8 cellular contexts compared by ENCODE assay signal in the genomic region with DNA sequence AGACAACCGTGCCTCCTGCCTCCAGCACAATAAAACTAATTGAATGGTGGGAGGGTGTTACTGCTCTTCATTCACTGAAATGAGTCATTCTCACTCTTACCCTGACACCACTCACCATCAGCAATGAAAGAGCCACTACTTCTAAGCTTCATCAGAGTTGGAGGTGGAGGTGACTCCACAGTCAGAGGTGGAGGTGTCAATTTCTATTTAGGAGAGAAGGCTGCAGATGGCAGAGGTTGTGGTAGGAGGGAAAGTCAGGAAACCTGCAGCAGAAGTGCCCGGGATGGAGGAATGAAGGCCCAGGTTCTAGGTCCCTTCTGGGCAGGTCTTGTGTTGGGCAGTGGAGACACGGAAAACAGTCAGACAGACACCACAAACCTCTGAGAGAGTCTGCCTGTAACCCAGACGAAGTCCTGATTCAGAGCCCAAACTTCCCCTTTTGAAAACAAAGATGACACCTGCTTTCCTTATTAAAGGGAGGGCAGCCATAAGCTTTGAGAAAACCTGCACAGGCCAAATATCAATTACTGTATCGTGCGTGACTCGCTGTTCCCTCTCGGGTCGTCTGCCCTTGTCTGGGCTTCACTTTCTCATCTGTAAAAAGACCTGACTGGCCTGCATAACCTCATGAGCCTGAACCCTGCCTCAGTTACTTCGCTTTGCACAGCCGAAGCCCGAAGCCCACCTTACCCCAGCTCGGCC. TPM values are rescaled to one million over a fixed set of nuclear protein-coding genes. Genes with fewer than 3 reads are reported as not detected.
A peak's percentile ranks its signal among the peaks of the same experiment; 100 is the strongest.
DNase-seq lines count a peak whose midpoint lies in the region; ATAC-seq and TF ChIP-seq lines count a peak whose summit lies in the region.

No MANE protein-coding gene starts in this region.

- no peaks in the 10 kb centered on the region for H3K27me3 ChIP-seq in dorsolateral prefrontal cortex

- peak overlapping the region; percentile 93 for H3K4me3 Mint-ChIP-seq in activated CD4-positive, alpha-beta T cell treated with anti-CD3 and anti-CD28 coated beads, Interleukin-2, amount 10 ng/mL, durations not matched to agents 24 days and 14 days
- H3K4me3 Mint-ChIP-seq in natural killer cell: peak overlapping the region; percentile 93

- intact Hi-C loops in activated CD4-positive, alpha-beta T cell treated with anti-CD3 and anti-CD28 coated beads, Interleukin-2, amount 10 ng/mL, durations not matched to agents 24 days and 14 days (cut with micrococcal nuclease): loop anchor here (5.0 to 10.0 kb wide), 4 partner anchors 81 to 543 kb away; a partner anchor contains a TSS
- intact Hi-C loops in dorsolateral prefrontal cortex (cut with DNase I): loop anchor here (5.0 to 10.0 kb wide), 2 partner anchors 226 to 683 kb away; no protein-coding TSS in a partner anchor
- intact Hi-C loops in natural killer cell (cut with micrococcal nuclease): loop anchor here (5.0 kb wide), 1 partner anchor 356 kb away; a partner anchor contains a TSS

- peak overlapping the region; percentile 92 for H3K27ac Mint-ChIP-seq in activated CD4-positive, alpha-beta T cell treated with anti-CD3 and anti-CD28 coated beads, Interleukin-2, amount 10 ng/mL, durations not matched to agents 24 days and 14 days
- peak overlapping the region; percentile 79 to 87 for H3K27ac Mint-ChIP-seq in natural killer cell

- H3K27me3 Mint-ChIP-seq in activated CD4-positive, alpha-beta T cell treated with anti-CD3 and anti-CD28 coated beads, Interleukin-2, amount 10 ng/mL, durations not matched to agents 24 days and 14 days: no peaks in the 10 kb centered on the region
- H3K27me3 Mint-ChIP-seq in natural killer cell (ENCODE audit: low read depth in 2 of 2): no peaks in the 10 kb centered on the region

- TF ChIP-seq CTCF in dorsolateral prefrontal cortex (IDR thresholded peaks at IDR 0.05 in 54 of 56, conservative IDR thresholded peaks at IDR 0.05 in 2 of 56; ENCODE audit: low read depth in 1 of 56, partially characterized antibody in 56 of 56) (no peak), natural killer cell (IDR thresholded peaks at IDR 0.05) (no peak)

- H3K4me3 ChIP-seq in dorsolateral prefrontal cortex: peak overlapping the region; percentile 67 to 100 (median 94)

- H3K4me1 Mint-ChIP-seq in activated CD4-positive, alpha-beta T cell treated with anti-CD3 and anti-CD28 coated beads, Interleukin-2, amount 10 ng/mL, durations not matched to agents 24 days and 14 days: peaks cover 45% of the 10 kb centered on the region
- H3K4me1 Mint-ChIP-seq in natural killer cell: peaks cover 50 to 58% of the 10 kb centered on the region in 2 donors

- no peaks in the 10 kb centered on the region for H3K9me3 Mint-ChIP-seq in activated CD4-positive, alpha-beta T cell treated with anti-CD3 and anti-CD28 coated beads, Interleukin-2, amount 10 ng/mL, durations not matched to agents 24 days and 14 days
- no peaks in the 10 kb centered on the region for H3K9me3 Mint-ChIP-seq in natural killer cell

- DNase-seq in activated CD4-positive, alpha-beta T cell treated with anti-CD3 and anti-CD28 coated beads, Interleukin-2, amount 10 ng/mL, durations not matched to agents 24 days and 14 days: no peak
- no peak for DNase-seq in activated CD4-positive, alpha-beta T cell treated with anti-CD3 and anti-CD28 coated beads, Interleukin-2, amount 50 U/mL, for 4 hours
- DNase-seq in dorsolateral prefrontal cortex (no peak), natural killer cell (no peak), NCI-H2107 treated with DMSO at 0.1 percent for 48 hours (lab: John Stamatoyannopoulos, UW; ENCODE audit: unreplicated experiment) (no peak)

- H3K36me3 Mint-ChIP-seq in activated CD4-positive, alpha-beta T cell treated with anti-CD3 and anti-CD28 coated beads, Interleukin-2, amount 10 ng/mL, durations not matched to agents 24 days and 14 days (ENCODE audit: low read depth): peaks cover 19% of the 10 kb centered on the region
- H3K36me3 Mint-ChIP-seq in natural killer cell: no peaks in the 10 kb centered on the region

- peak; percentile 10 for ATAC-seq in SK-N-SH treated with all-trans-retinoic acid at 6 μM for 48 hours
- no peak for ATAC-seq in natural killer cell
- ATAC-seq in HG03457 (IDR thresholded peaks at IDR 0.05; ENCODE audit: unreplicated experiment): no peak
- ATAC-seq in GM21529 (IDR thresholded peaks at IDR 0.05; ENCODE audit: unreplicated experiment): no peak

- peak overlapping the region in 50 of 59 donors; percentile 32 to 92 (median 80) for H3K27ac ChIP-seq in dorsolateral prefrontal cortex

TF ChIP-seq in SK-N-SH treated with all-trans-retinoic acid at 6 μM for 48 hours, 23 proteins besides CTCF, POLR2A, EP300 and RAD21:
- TF ChIP-seq RARB (CRISPR knock-in tag; IDR thresholded peaks at IDR 0.05): no peak
- TF ChIP-seq ZFP30 (CRISPR knock-in tag; IDR thresholded peaks at IDR 0.05): no peak
- TF ChIP-seq ZC3H10 (CRISPR knock-in tag; IDR thresholded peaks at IDR 0.05): no peak
- no peak for TF ChIP-seq ZNF70 (CRISPR knock-in tag; IDR thresholded peaks at IDR 0.05)
- TF ChIP-seq SNAI2 (CRISPR knock-in tag; IDR thresholded peaks at IDR 0.05): no peak
- TF ChIP-seq ARNTL (CRISPR knock-in tag; IDR thresholded peaks at IDR 0.05; ENCODE audit: borderline replicate concordance, low read depth): no peak
- TF ChIP-seq ZFP3 (CRISPR knock-in tag; IDR thresholded peaks at IDR 0.05): no peak
- TF ChIP-seq, protein P1, sequence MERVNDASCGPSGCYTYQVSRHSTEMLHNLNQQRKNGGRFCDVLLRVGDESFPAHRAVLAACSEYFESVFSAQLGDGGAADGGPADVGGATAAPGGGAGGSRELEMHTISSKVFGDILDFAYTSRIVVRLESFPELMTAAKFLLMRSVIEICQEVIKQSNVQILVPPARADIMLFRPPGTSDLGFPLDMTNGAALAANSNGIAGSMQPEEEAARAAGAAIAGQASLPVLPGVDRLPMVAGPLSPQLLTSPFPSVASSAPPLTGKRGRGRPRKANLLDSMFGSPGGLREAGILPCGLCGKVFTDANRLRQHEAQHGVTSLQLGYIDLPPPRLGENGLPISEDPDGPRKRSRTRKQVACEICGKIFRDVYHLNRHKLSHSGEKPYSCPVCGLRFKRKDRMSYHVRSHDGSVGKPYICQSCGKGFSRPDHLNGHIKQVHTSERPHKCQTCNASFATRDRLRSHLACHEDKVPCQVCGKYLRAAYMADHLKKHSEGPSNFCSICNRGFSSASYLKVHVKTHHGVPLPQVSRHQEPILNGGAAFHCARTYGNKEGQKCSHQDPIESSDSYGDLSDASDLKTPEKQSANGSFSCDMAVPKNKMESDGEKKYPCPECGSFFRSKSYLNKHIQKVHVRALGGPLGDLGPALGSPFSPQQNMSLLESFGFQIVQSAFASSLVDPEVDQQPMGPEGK (CRISPR knock-in tag; IDR thresholded peaks at IDR 0.05; ENCODE audit: borderline replicate concordance): no peak
- TF ChIP-seq ZNF565 (CRISPR knock-in tag; conservative IDR thresholded peaks at IDR 0.05; ENCODE audit: low read depth): no peak
- TF ChIP-seq, protein P2, sequence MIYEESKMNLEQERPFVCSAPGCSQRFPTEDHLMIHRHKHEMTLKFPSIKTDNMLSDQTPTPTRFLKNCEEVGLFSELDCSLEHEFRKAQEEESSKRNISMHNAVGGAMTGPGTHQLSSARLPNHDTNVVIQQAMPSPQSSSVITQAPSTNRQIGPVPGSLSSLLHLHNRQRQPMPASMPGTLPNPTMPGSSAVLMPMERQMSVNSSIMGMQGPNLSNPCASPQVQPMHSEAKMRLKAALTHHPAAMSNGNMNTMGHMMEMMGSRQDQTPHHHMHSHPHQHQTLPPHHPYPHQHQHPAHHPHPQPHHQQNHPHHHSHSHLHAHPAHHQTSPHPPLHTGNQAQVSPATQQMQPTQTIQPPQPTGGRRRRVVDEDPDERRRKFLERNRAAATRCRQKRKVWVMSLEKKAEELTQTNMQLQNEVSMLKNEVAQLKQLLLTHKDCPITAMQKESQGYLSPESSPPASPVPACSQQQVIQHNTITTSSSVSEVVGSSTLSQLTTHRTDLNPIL (CRISPR knock-in tag; IDR thresholded peaks at IDR 0.05; ENCODE audit: low read depth): no peak
TF ChIP-seq in SK-N-SH treated with all-trans-retinoic acid at 6 μM for 48 hours: peak in this region for 0.

RNA-seq across cellular contexts. Expression of a gene that starts 0.7 kb away (rescaled TPM):
- total RNA-seq in activated CD4-positive, alpha-beta T cell treated with anti-CD3 and anti-CD28 coated beads, Interleukin-2, amount 10 ng/mL, durations not matched to agents 24 days and 14 days: 31.9 and 33.1 TPM in 2 replicates
- total RNA-seq in dorsolateral prefrontal cortex (10 to 100 TPM; 23.1 to 61.4 (median 36.3) TPM), natural killer cell (10 to 100 TPM; 31.4 to 43.4 (median 41.5) TPM)

RNA-seq across cellular contexts. Expression of a gene that starts 0.9 kb away (rescaled TPM):
- total RNA-seq in activated CD4-positive, alpha-beta T cell treated with anti-CD3 and anti-CD28 coated beads, Interleukin-2, amount 10 ng/mL, durations not matched to agents 24 days and 14 days: 9.6 and 11.3 TPM in 2 replicates
- total RNA-seq in dorsolateral prefrontal cortex: 10 to 100 TPM; 10.2 to 20.5 (median 15.2) TPM
- 1 to 10 TPM; 6.6 to 10.0 (median 6.9) TPM for total RNA-seq in natural killer cell

RNA-seq across cellular contexts. Expression of a gene that starts 49.4 kb away (rescaled TPM):
- 60.8 and 64.3 TPM in 2 replicates for total RNA-seq in activated CD4-positive, alpha-beta T cell treated with anti-CD3 and anti-CD28 coated beads, Interleukin-2, amount 10 ng/mL, durations not matched to agents 24 days and 14 days
- total RNA-seq in dorsolateral prefrontal cortex (10 to 100 TPM; 27.0 to 50.8 (median 38.5) TPM), natural killer cell (10 to 100 TPM; 53.3 to 69.2 (median 62.7) TPM)
